11 cellular contexts compared by ENCODE assay signal in genomic region chr19:4053423-4054324, GRCh38. TPM values are rescaled to one million over a fixed set of nuclear protein-coding genes. Genes with fewer than 3 reads are reported as not detected.
DNase-seq lines count a peak whose midpoint lies in the region; ATAC-seq, FAIRE-seq and TF ChIP-seq lines count a peak whose summit lies in the region.
"Had no signal": no experiment of that assay in that cellular context is flagged by ENCODE, and none has a peak within 500 bp of the region (broad histone marks: within the 10 kb centered on the region; RNA-seq: fewer than 3 reads in every experiment).

No MANE protein-coding gene starts in this region.

- peak overlapping the region; percentile 27; the same call in 1 of the 2 replicates for H3K4me2 ChIP-seq in GM12878 (ENCODE audit: control insufficient read depth, insufficient read depth)

- peaks cover 27 to 50% of the 10 kb centered on the region in 2 experiments for H3K36me3 ChIP-seq in GM12878 (ENCODE audit: control insufficient read depth in 2 of 2, insufficient read depth in 2 of 2, low read length in 1 of 2)
- H3K36me3 ChIP-seq in suprapubic skin, result peaks cover 44% of the 10 kb centered on the region

- RAD21 ChIA-PET in GM12878 (lab: Charles Lee; ENCODE audit: unreplicated experiment), result no interaction called here

- FAIRE-seq in GM12878 (lab: Jason Lieb, UNC), result no peak

- TF ChIP-seq CTCF in GM12878 (IDR thresholded peaks at IDR 0.05 in 2 of 3, conservative IDR thresholded peaks at IDR 0.05 in 1 of 3; ENCODE audit: control insufficient read depth in 2 of 3, extremely low read depth in 1 of 3, insufficient read depth in 1 of 3, low read depth in 3 of 3, low read length in 3 of 3), result no peak
- no peak for TF ChIP-seq CTCF in suprapubic skin (IDR thresholded peaks at IDR 0.05)

- TF ChIP-seq EP300 in GM12878 (IDR thresholded peaks at IDR 0.05; ENCODE audit: borderline replicate concordance in 1 of 2, control insufficient read depth in 1 of 2, low read depth in 2 of 2, low read length in 2 of 2) (no peak), suprapubic skin (IDR thresholded peaks at IDR 0.05) (no peak)

- H3K9me3 ChIP-seq in GM12878 (replicated peaks; ENCODE audit: control insufficient read depth, insufficient read depth, low read length) (no peaks in the 10 kb centered on the region), suprapubic skin (no peaks in the 10 kb centered on the region)
- H3K9me3 ChIP-seq: ascending aorta, neutrophil had no signal

- H3K4me3 Mint-ChIP-seq in activated T-cell treated with anti-CD3 and anti-CD28 coated beads, Interleukin-2, amount 50 U/mL, for 24 hours, result no peak overlapping the region

- H3K4me3 ChIP-seq in GM12878 (no peak overlapping the region), suprapubic skin (peak overlapping the region; percentile 17)

- SMC1A ChIA-PET in GM12878 (lab: Charles Lee; ENCODE audit: uncharacterized antibody, unreplicated experiment), result no interaction called here

- H3K79me2 ChIP-seq in GM12878 (ENCODE audit: control insufficient read depth, insufficient read depth, low read length), result peaks cover 61% of the 10 kb centered on the region

- POLR2A ChIA-PET in GM12878 (lab: Charles Lee), result interaction anchor here (0.5 kb wide), 1 partner anchor 53 kb away, joined by 6 read pairs; no protein-coding TSS in a partner anchor

- peaks cover 78% of the 10 kb centered on the region for H3K36me3 Mint-ChIP-seq in activated T-cell treated with anti-CD3 and anti-CD28 coated beads, Interleukin-2, amount 50 U/mL, for 24 hours (ENCODE audit: low read depth)

- peaks cover 54% of the 10 kb centered on the region for H3K4me1 Mint-ChIP-seq in activated T-cell treated with anti-CD3 and anti-CD28 coated beads, Interleukin-2, amount 50 U/mL, for 24 hours (ENCODE audit: low read depth)

- peak overlapping the region; percentile 74 for H3K27ac Mint-ChIP-seq in activated T-cell treated with anti-CD3 and anti-CD28 coated beads, Interleukin-2, amount 50 U/mL, for 24 hours

- in situ Hi-C loops in GM12878 (cut with MboI), result no loop called here

- CTCF ChIA-PET in GM12878 (lab: Yijun Ruan, JAX), result no interaction called here

- no TSS peak for BruUV-seq in GM12878 (replicated peaks; lab: Mats Ljungman, UMichigan)

- H3K27ac ChIP-seq in GM12878 (ENCODE audit: control insufficient read depth, insufficient read depth) (no peak overlapping the region), suprapubic skin (peak overlapping the region; percentile 81)

- no peak for ATAC-seq in GM12878
- ATAC-seq in left lobe of liver, result no peak
- ATAC-seq in HG03097 (IDR thresholded peaks at IDR 0.05; ENCODE audit: low FRiP score, unreplicated experiment), result no peak

- no peak overlapping the region for H2AFZ ChIP-seq in GM12878 (ENCODE audit: control insufficient read depth, low read depth, low read length)

- no peaks in the 10 kb centered on the region for H3K27me3 Mint-ChIP-seq in activated T-cell treated with anti-CD3 and anti-CD28 coated beads, Interleukin-2, amount 50 U/mL, for 24 hours

- peaks cover 13% of the 10 kb centered on the region; the same call in 1 of the 2 replicates for H4K20me1 ChIP-seq in GM12878 (ENCODE audit: control insufficient read depth, insufficient read depth)

- no peak for TF ChIP-seq RAD21 in GM12878 (IDR thresholded peaks at IDR 0.05; ENCODE audit: insufficient read depth, low read depth, low read length)

- no peak overlapping the region for H3K9ac ChIP-seq in GM12878 (ENCODE audit: control insufficient read depth, insufficient read depth, low read length)

- intact Hi-C loops in GM12878 (cut with micrococcal nuclease; ENCODE audit: unreplicated experiment), result no loop called here

- H3K27me3 ChIP-seq in GM12878 (replicated peaks in 1 of 2; ENCODE audit: control insufficient read depth in 2 of 2, insufficient read depth in 2 of 2, low read length in 1 of 2) (no peaks in the 10 kb centered on the region), suprapubic skin (no peaks in the 10 kb centered on the region)
- H3K27me3 ChIP-seq: ascending aorta, neutrophil had no signal

- H3K4me1 ChIP-seq in GM12878 (ENCODE audit: control insufficient read depth, insufficient read depth, low read length), result peaks cover 6% of the 10 kb centered on the region; the same call in 1 of the 2 replicates
- H3K4me1 ChIP-seq in suprapubic skin, result peaks cover 51% of the 10 kb centered on the region

- TF ChIP-seq POLR2A in GM12878 (IDR thresholded peaks at IDR 0.05; ENCODE audit: low read depth, low read length), result peak; percentile 76
- TF ChIP-seq POLR2A in suprapubic skin (IDR thresholded peaks at IDR 0.05), result no peak

- no peaks in the 10 kb centered on the region for H3K9me3 Mint-ChIP-seq in activated T-cell treated with anti-CD3 and anti-CD28 coated beads, Interleukin-2, amount 50 U/mL, for 24 hours

- no peak for DNase-seq in activated T-cell treated with anti-CD3 and anti-CD28 coated beads, Interleukin-2, amount 50 U/mL, for 24 hours
- DNase-seq in activated T-cell treated with anti-CD3 and anti-CD28 coated beads, Interleukin-2, amount 50 U/mL, for 48 hours, result no peak
- DNase-seq in GM12878 (ENCODE audit: low read depth, low spot score) (no peak), left lobe of liver (ENCODE audit: low spot score) (peak; percentile 53), suprapubic skin (ENCODE audit: low spot score in 2 of 2) (peak; percentile 66 to 72), NCI-H1436 treated with DMSO at 0.1 percent for 48 hours (lab: John Stamatoyannopoulos, UW) (no peak), LoVo (ENCODE audit: low spot score) (no peak)
- DNase-seq: NCI-H1930 had no signal

- WGBS in GM12878 (ENCODE audit: insufficient coverage, insufficient replicate concordance, low lambda C conversion rate, missing lambda C conversion rate), result 96% methylated on average over 57 of the region's 82 CpGs
- 87% methylated on average over 77 of the region's 82 CpGs for WGBS in suprapubic skin

TF ChIP-seq in GM12878, 131 proteins besides CTCF, POLR2A, EP300 and RAD21 (continues in another document):
- TF ChIP-seq, protein P1, sequence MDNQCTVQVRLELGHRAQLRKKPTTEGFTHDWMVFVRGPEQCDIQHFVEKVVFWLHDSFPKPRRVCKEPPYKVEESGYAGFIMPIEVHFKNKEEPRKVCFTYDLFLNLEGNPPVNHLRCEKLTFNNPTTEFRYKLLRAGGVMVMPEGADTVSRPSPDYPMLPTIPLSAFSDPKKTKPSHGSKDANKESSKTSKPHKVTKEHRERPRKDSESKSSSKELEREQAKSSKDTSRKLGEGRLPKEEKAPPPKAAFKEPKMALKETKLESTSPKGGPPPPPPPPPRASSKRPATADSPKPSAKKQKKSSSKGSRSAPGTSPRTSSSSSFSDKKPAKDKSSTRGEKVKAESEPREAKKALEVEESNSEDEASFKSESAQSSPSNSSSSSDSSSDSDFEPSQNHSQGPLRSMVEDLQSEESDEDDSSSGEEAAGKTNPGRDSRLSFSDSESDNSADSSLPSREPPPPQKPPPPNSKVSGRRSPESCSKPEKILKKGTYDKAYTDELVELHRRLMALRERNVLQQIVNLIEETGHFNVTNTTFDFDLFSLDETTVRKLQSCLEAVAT (IDR thresholded peaks at IDR 0.05), result peak; percentile 63; the same call in 1 of the 2 replicates
- peak; percentile 78 for TF ChIP-seq TCF3 (IDR thresholded peaks at IDR 0.05; ENCODE audit: borderline replicate concordance, insufficient read depth, low read depth, low read length)
- TF ChIP-seq ATF7 (IDR thresholded peaks at IDR 0.05; ENCODE audit: low read depth), result no peak

RNA-seq across cellular contexts. Expression of gene ZBTB7A, which starts 13.0 kb away (rescaled TPM):
- 20.9 and 24.8 TPM in 2 replicates for total RNA-seq in GM12878 (2013; cell fraction: nucleolus; rRNA removed)
- total RNA-seq in GM12878 (2014; rRNA removed) (10.6 and 15.9 TPM in 2 replicates), GM12878 (2014; rRNA removed; fragmentation: Illumina TruSeq; extraction: Trizol) (3.2 TPM in 2 replicates), GM12878 (2021) (40.0 and 42.4 TPM in 2 replicates), left lobe of liver (33.3 TPM), suprapubic skin (10 to 100 TPM; 60.3 to 94.2 (median 77.4) TPM)
- polyA plus RNA-seq in GM12878 (2011; ENCODE audit: low read depth), result 2.2 TPM
- polyA plus RNA-seq in GM12878 (2011; rRNA removed) (0.84 and 2.5 TPM in 2 replicates), GM12878 (2014; fragmentation: Illumina TruSeq; extraction: Trizol) (4.1 and 5.9 TPM in 2 replicates), GM12878 (2014; fragmentation: Nextera tagmentation; extraction: Ambion mirVana) (under 1 TPM; 0.26 to 0.73 TPM), GM12878 (2014; rRNA removed) (16.2 and 22.2 TPM in 2 replicates), GM12878 (2016; fragmentation: Nextera tagmentation; extraction: Ambion mirVana) (10 to 100 TPM in 1 of 2 experiments, 1 to 10 TPM in 1; 2.0 to 10.1 TPM)
- 4.5 and 7.6 TPM in 2 replicates for polyA plus RNA-seq in GM12878 (2011; cell fraction: cytosol; rRNA removed)
- polyA plus RNA-seq in GM12878 (2011; cell fraction: nucleus; rRNA removed), result 12.8 and 18.3 TPM in 2 replicates
- 14.1 and 15.9 TPM in 2 replicates for polyA plus RNA-seq in GM12878 (2012)
- polyA minus RNA-seq in GM12878 (2011; rRNA and poly(A)+ RNA removed), result 3.6 and 6.5 TPM in 2 replicates
- 12.4 and 12.8 TPM in 2 replicates for polyA minus RNA-seq in GM12878 (2011; cell fraction: cytosol; rRNA and poly(A)+ RNA removed)
- polyA minus RNA-seq in GM12878 (2011; cell fraction: nucleus; rRNA and poly(A)+ RNA removed), result 3.6 and 4.7 TPM in 2 replicates

RNA-seq across cellular contexts. Expression of gene PIAS4, which starts 46.1 kb away (rescaled TPM):
- 20.6 and 22.2 TPM in 2 replicates for total RNA-seq in GM12878 (2013; cell fraction: nucleolus; rRNA removed)
- total RNA-seq in GM12878 (2014; rRNA removed) (17.8 and 22.0 TPM in 2 replicates), GM12878 (2014; rRNA removed; fragmentation: Illumina TruSeq; extraction: Trizol) (5.7 and 10.6 TPM in 2 replicates), GM12878 (2021) (23.2 and 25.1 TPM in 2 replicates), left lobe of liver (13.6 TPM), suprapubic skin (10 to 100 TPM; 17.1 to 28.7 (median 22.6) TPM)
- polyA plus RNA-seq in GM12878 (2011; ENCODE audit: low read depth), result 12.1 TPM
- polyA plus RNA-seq in GM12878 (2011; rRNA removed) (2.7 and 7.7 TPM in 2 replicates), GM12878 (2014; fragmentation: Illumina TruSeq; extraction: Trizol) (5.4 and 9.6 TPM in 2 replicates), GM12878 (2014; fragmentation: Nextera tagmentation; extraction: Ambion mirVana) (under 1 TPM; 0.13 to 0.40 TPM), GM12878 (2014; rRNA removed) (17.9 and 23.1 TPM in 2 replicates), GM12878 (2016; fragmentation: Nextera tagmentation; extraction: Ambion mirVana) (10 to 100 TPM; 12.0 to 13.5 TPM)
- 11.0 and 13.0 TPM in 2 replicates for polyA plus RNA-seq in GM12878 (2011; cell fraction: cytosol; rRNA removed)
- polyA plus RNA-seq in GM12878 (2011; cell fraction: nucleus; rRNA removed), result 16.1 and 32.0 TPM in 2 replicates
- 15.2 and 24.4 TPM in 2 replicates for polyA plus RNA-seq in GM12878 (2012)
- polyA minus RNA-seq in GM12878 (2011; rRNA and poly(A)+ RNA removed), result 4.2 and 14.1 TPM in 2 replicates
- polyA minus RNA-seq in GM12878 (2011; cell fraction: cytosol; rRNA and poly(A)+ RNA removed), result 4.5 and 4.8 TPM in 2 replicates
- 14.3 and 19.8 TPM in 2 replicates for polyA minus RNA-seq in GM12878 (2011; cell fraction: nucleus; rRNA and poly(A)+ RNA removed)

Comparison
In these comparisons a context has a peak if more than half of its experiments do, and no peak if none do; other contexts are left out.
1. DNase-seq: peak in left lobe of liver (single experiment) and suprapubic skin (2 of 2); none in activated T-cell treated with anti-CD3 and anti-CD28 coated beads, Interleukin-2, amount 50 U/mL, for 24 hours (single experiment), activated T-cell treated with anti-CD3 and anti-CD28 coated beads, Interleukin-2, amount 50 U/mL, for 48 hours (0 of 2), GM12878 (single experiment), NCI-H1436 treated with DMSO at 0.1 percent for 48 hours (single experiment) and LoVo (single experiment).